In the genomic region with DNA sequence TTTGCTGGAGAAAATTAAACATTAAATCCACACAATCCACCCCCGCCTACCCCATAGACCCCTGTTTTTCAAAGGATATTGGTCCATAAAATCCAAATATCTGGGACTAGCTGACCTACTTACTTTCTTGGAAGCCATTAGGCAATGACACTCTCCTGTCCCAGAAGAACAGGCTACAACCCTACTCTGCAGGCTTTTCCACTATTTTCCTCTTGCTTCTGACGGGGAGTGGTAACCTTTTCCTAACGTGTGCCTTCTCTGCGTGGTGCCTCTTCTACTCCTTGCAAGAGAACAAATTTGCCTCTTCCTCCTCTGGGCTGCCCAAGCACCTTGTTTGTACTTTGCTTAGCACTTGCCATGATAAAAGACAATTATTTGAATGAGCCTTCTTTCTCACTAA, we compare ENCODE assay signal across 26 cellular contexts. TPM values are rescaled to one million over a fixed set of nuclear protein-coding genes. Genes with fewer than 3 reads are reported as not detected.
DNase-seq lines count a peak whose midpoint lies in the region; ATAC-seq, FAIRE-seq and TF ChIP-seq lines count a peak whose summit lies in the region.
"Had no signal": no experiment of that assay in that cellular context is flagged by ENCODE, and none has a peak within 500 bp of the region (broad histone marks: within the 10 kb centered on the region; RNA-seq: fewer than 3 reads in every experiment).

No MANE protein-coding gene starts in this region.

- H3K4me2 ChIP-seq in HepG2 (ENCODE audit: low read depth, low read length) (peak overlapping the region; percentile 59), keratinocyte (ENCODE audit: control insufficient read depth, extremely low read depth, insufficient read depth, low read depth, low read length) (peak overlapping the region; percentile 28)

- H3K36me3 ChIP-seq in HepG2 (replicated peaks in 1 of 2; ENCODE audit: control insufficient read depth in 1 of 2, insufficient read depth in 2 of 2, low read length in 2 of 2) (peaks cover 0 to 1% of the 10 kb centered on the region in 2 experiments; a peak in 1 of 5 replicates), right lobe of liver (no peaks in the 10 kb centered on the region), SJSA1 (no peaks in the 10 kb centered on the region), keratinocyte (ENCODE audit: control insufficient read depth in 2 of 2, extremely low read depth in 1 of 2, insufficient read depth in 2 of 2, low read length in 2 of 2) (peaks cover 0 to 1% of the 10 kb centered on the region in 2 experiments)
- H3K36me3 ChIP-seq: tibial artery had no signal

- TF ChIP-seq CTCF in HepG2 (CRISPR knock-in tag; IDR thresholded peaks at IDR 0.05) (no peak), right lobe of liver (IDR thresholded peaks at IDR 0.05) (no peak), keratinocyte (optimal IDR thresholded peaks at IDR 0.05 in 1 of 3, IDR thresholded peaks at IDR 0.05 in 1 of 3, conservative IDR thresholded peaks at IDR 0.05 in 1 of 3; ENCODE audit: extremely low read depth in 1 of 3, insufficient read depth in 2 of 3, low read length in 3 of 3) (no peak)

- H2AFZ ChIP-seq in HepG2 (ENCODE audit: low read length) (no peak overlapping the region), keratinocyte (ENCODE audit: control insufficient read depth, low read length) (no peak overlapping the region)
- H2AFZ ChIP-seq: parathyroid adenoma had no signal

- no peaks in the 10 kb centered on the region for H3K9me3 ChIP-seq in HepG2 (ENCODE audit: low read length)
- H3K9me3 ChIP-seq in right lobe of liver = no peaks in the 10 kb centered on the region
- no peaks in the 10 kb centered on the region for H3K9me3 ChIP-seq in SJSA1 (replicated peaks)
- H3K9me3 ChIP-seq in keratinocyte (ENCODE audit: control insufficient read depth, low read depth, low read length) = no peaks in the 10 kb centered on the region
- H3K9me3 ChIP-seq: tibial artery had no signal

- H3K4me1 ChIP-seq in HepG2 (ENCODE audit: insufficient read depth, low read length) (peaks cover 35% of the 10 kb centered on the region), right lobe of liver (no peaks in the 10 kb centered on the region), SJSA1 (replicated peaks) (peaks cover 41% of the 10 kb centered on the region), keratinocyte (ENCODE audit: control insufficient read depth, extremely low read depth, insufficient read depth, low read length) (peaks cover 51% of the 10 kb centered on the region)
- H3K4me1 ChIP-seq: parathyroid adenoma, tibial artery had no signal

- H3K79me2 ChIP-seq in HepG2 (ENCODE audit: insufficient read depth, low read length) (no peaks in the 10 kb centered on the region), keratinocyte (ENCODE audit: control insufficient read depth, insufficient read depth, low read length) (peaks cover 36% of the 10 kb centered on the region)
- H3K79me2 ChIP-seq: parathyroid adenoma had no signal

- peaks cover 3% of the 10 kb centered on the region for H3K9me1 ChIP-seq in keratinocyte (ENCODE audit: control insufficient read depth, extremely low read depth, insufficient read depth, low read length)

- H4K20me1 ChIP-seq in HepG2 (ENCODE audit: insufficient read depth, low read length) = no peaks in the 10 kb centered on the region
- H4K20me1 ChIP-seq in keratinocyte (ENCODE audit: control insufficient read depth, extremely low read depth, insufficient read depth, low read length) = no peaks in the 10 kb centered on the region

- H3K27ac ChIP-seq in HepG2 (ENCODE audit: extremely low read length, insufficient read depth, low read length) (peak overlapping the region; percentile 78), right lobe of liver (no peak overlapping the region), SJSA1 (peak overlapping the region; percentile 69), keratinocyte (ENCODE audit: control insufficient read depth, insufficient read depth, low read length) (no peak overlapping the region)
- H3K27ac ChIP-seq: parathyroid adenoma, tibial artery had no signal

- TF ChIP-seq EP300 in HepG2 (IDR thresholded peaks at IDR 0.05; ENCODE audit: low read depth in 2 of 2, low read length in 2 of 2) (no peak), HepG2 (CRISPR knock-in tag; IDR thresholded peaks at IDR 0.05; ENCODE audit: borderline replicate concordance) (no peak)

- dilution Hi-C loops in keratinocyte (cut with MboI; ENCODE audit: extremely low pct_ligation_motif_present, low sequenced_read_pairs) = no loop called here

- CTCF ChIA-PET in HepG2 (lab: Yijun Ruan, JAX; ENCODE audit: low intra/inter-chr PET ratio, low total read pairs) = no interaction called here

- H3K4me3 ChIP-seq in HepG2 (replicated peaks in 1 of 3; ENCODE audit: insufficient read depth in 1 of 3, low read depth in 2 of 3, low read length in 3 of 3) = no peak overlapping the region
- H3K4me3 ChIP-seq in right lobe of liver = no peak overlapping the region
- no peak overlapping the region for H3K4me3 ChIP-seq in SJSA1
- no peak overlapping the region for H3K4me3 ChIP-seq in keratinocyte (ENCODE audit: control insufficient read depth in 2 of 3, extremely low read depth in 1 of 3, insufficient read depth in 2 of 3, low read depth in 1 of 3, low read length in 3 of 3)
- H3K4me3 ChIP-seq: tibial artery had no signal

- ATAC-seq in HepG2 = no peak
- ATAC-seq in right lobe of liver = no peak
- ATAC-seq in stimulated activated naive B cell treated with anti-CD40 and anti-IgM and Interleukin-4, amounts not matched to agents 10 μg/mL and 1 μg/mL and 100 μg/mL, for 72 hours (replicated peaks) = no peak
- no peak for ATAC-seq in stimulated activated naive CD8-positive, alpha-beta T cell treated with anti-CD3 and anti-CD28 coated beads, Interleukin-15, amount 100 ng/mL, for 72 hours
- ATAC-seq: activated naive CD8-positive, alpha-beta T cell treated with anti-CD3 and anti-CD28 coated beads, Interleukin-2, amount 50 U/mL, for 24 hours; activated T-cell treated with anti-CD3 and anti-CD28 coated beads, Interleukin-2, amount 50 U/mL, for 72 hours; left colon; right cardiac atrium had no signal

- H3K27ac Mint-ChIP-seq in stimulated activated naive B cell treated with anti-CD40 and anti-IgM and Interleukin-4, amounts not matched to agents 10 μg/mL and 1 μg/mL and 100 μg/mL, for 72 hours = peak overlapping the region; percentile 33
- no peak overlapping the region for H3K27ac Mint-ChIP-seq in stimulated activated naive CD8-positive, alpha-beta T cell treated with anti-CD3 and anti-CD28 coated beads, Interleukin-15, amount 100 ng/mL, for 72 hours
- H3K27ac Mint-ChIP-seq: activated T-cell treated with anti-CD3 and anti-CD28 coated beads, Interleukin-2, amount 50 U/mL, for 72 hours; B cell; H9; immature natural killer cell; T-helper 1 cell treated with Interleukin-12 subunit alpha and Interleukin-12 subunit beta and Interleukin-4 antibody, amounts not matched to agents 30 μg/mL and 1 μg/mL, for 36 hours had no signal

- BruUV-seq in HepG2 (replicated peaks; lab: Mats Ljungman, UMichigan) = no TSS peak

- H3K27me3 Mint-ChIP-seq in stimulated activated naive B cell treated with anti-CD40 and anti-IgM and Interleukin-4, amounts not matched to agents 10 μg/mL and 1 μg/mL and 100 μg/mL, for 72 hours = no peaks in the 10 kb centered on the region
- H3K27me3 Mint-ChIP-seq in stimulated activated naive CD8-positive, alpha-beta T cell treated with anti-CD3 and anti-CD28 coated beads, Interleukin-15, amount 100 ng/mL, for 72 hours = no peaks in the 10 kb centered on the region
- H3K27me3 Mint-ChIP-seq: activated naive CD8-positive, alpha-beta T cell treated with anti-CD3 and anti-CD28 coated beads, Interleukin-2, amount 50 U/mL, for 24 hours; B cell had no signal

- H3K4me3 Mint-ChIP-seq in stimulated activated naive B cell treated with anti-CD40 and anti-IgM and Interleukin-4, amounts not matched to agents 10 μg/mL and 1 μg/mL and 100 μg/mL, for 72 hours = no peak overlapping the region
- no peak overlapping the region for H3K4me3 Mint-ChIP-seq in stimulated activated naive CD8-positive, alpha-beta T cell treated with anti-CD3 and anti-CD28 coated beads, Interleukin-15, amount 100 ng/mL, for 72 hours
- H3K4me3 Mint-ChIP-seq: activated naive CD8-positive, alpha-beta T cell treated with anti-CD3 and anti-CD28 coated beads, Interleukin-2, amount 50 U/mL, for 24 hours; activated T-cell treated with anti-CD3 and anti-CD28 coated beads, Interleukin-2, amount 50 U/mL, for 72 hours; B cell; H9; immature natural killer cell; T-helper 1 cell treated with Interleukin-12 subunit alpha and Interleukin-12 subunit beta and Interleukin-4 antibody, amounts not matched to agents 30 μg/mL and 1 μg/mL, for 36 hours had no signal

- H3K9ac ChIP-seq in HepG2 (ENCODE audit: insufficient read depth, low read depth, low read length) (peak overlapping the region; percentile 67; the same call in 1 of the 2 replicates), keratinocyte (ENCODE audit: control insufficient read depth, extremely low read depth, insufficient read depth, low read length) (no peak overlapping the region)
- H3K9ac ChIP-seq: parathyroid adenoma had no signal

- DNase-seq in HepG2 (ENCODE audit: low spot score) = no peak
- DNase-seq in right lobe of liver = no peak
- DNase-seq in SJSA1 (ENCODE audit: low read depth in 1 of 2, low spot score in 2 of 2) = no peak
- DNase-seq in keratinocyte (ENCODE audit: low read depth, low spot score) = no peak
- no peak for DNase-seq in stimulated activated naive B cell treated with anti-CD40 and anti-IgM and Interleukin-4, amounts not matched to agents 10 μg/mL and 1 μg/mL and 100 μg/mL, for 72 hours
- no peak for DNase-seq in stimulated activated naive CD8-positive, alpha-beta T cell treated with anti-CD3 and anti-CD28 coated beads, Interleukin-15, amount 100 ng/mL, for 72 hours
- DNase-seq in AG20443 (ENCODE audit: low spot score) = no peak
- DNase-seq in H4 (ENCODE audit: low spot score) = no peak
- DNase-seq: activated naive CD8-positive, alpha-beta T cell treated with anti-CD3 and anti-CD28 coated beads, Interleukin-2, amount 50 U/mL, for 24 hours; activated T-cell treated with anti-CD3 and anti-CD28 coated beads, Interleukin-2, amount 50 U/mL, for 72 hours; COR-L47; DMS53; H9; immature natural killer cell; left colon; NCI-H146; right cardiac atrium; RPMI8226; stimulated activated CD4-positive, alpha-beta T cell treated with anti-CD3 and anti-CD28 coated beads, Interleukin-12 subunit alpha, Interleukin-12 subunit beta, amount 100 ng/mL, for 4 hours; stimulated activated CD4-positive, alpha-beta T cell treated with anti-CD3 and anti-CD28 coated beads, Interleukin-2, amount 100 ng/mL, for 48 hours; tibial artery had no signal

- WGBS in HepG2 (ENCODE audit: low lambda C conversion rate) = 90% methylated on average over 4 of the region's 4 CpGs
- 67% methylated on average over 4 of the region's 4 CpGs for WGBS in right lobe of liver (ENCODE audit: insufficient coverage, low coverage, low lambda C conversion rate, missing lambda C conversion rate)

- intact Hi-C loops in HepG2 (cut with micrococcal nuclease; ENCODE audit: unreplicated experiment) (loop anchor here (2.0 kb wide), 1 partner anchor 64 kb away; no protein-coding TSS in a partner anchor), right lobe of liver (cut with DNase I) (no loop called here)

- H3K27me3 ChIP-seq in HepG2 (ENCODE audit: control insufficient read depth in 1 of 2, insufficient read depth in 2 of 2, low read length in 2 of 2) (no peaks in the 10 kb centered on the region), right lobe of liver (no peaks in the 10 kb centered on the region), SJSA1 (replicated peaks) (no peaks in the 10 kb centered on the region), keratinocyte (ENCODE audit: control insufficient read depth, extremely low read depth, insufficient read depth, low read length) (no peaks in the 10 kb centered on the region)
- H3K27me3 ChIP-seq: tibial artery had no signal

- FAIRE-seq in HepG2 (lab: Jason Lieb, UNC) = no peak
- no peak for FAIRE-seq in keratinocyte (lab: Jason Lieb, UNC)
- FAIRE-seq: A204.1, endometrium had no signal

- in situ Hi-C loops in HepG2 (cut with HindIII; ENCODE audit: extremely low pct_ligation_motif_present, low pct_unique_long_range_greater_than_20kb) = no loop called here

- TF ChIP-seq RAD21 in HepG2 (CRISPR knock-in tag; IDR thresholded peaks at IDR 0.05) = no peak

- H3K4me1 Mint-ChIP-seq in stimulated activated naive B cell treated with anti-CD40 and anti-IgM and Interleukin-4, amounts not matched to agents 10 μg/mL and 1 μg/mL and 100 μg/mL, for 72 hours = peaks cover 33 to 74% of the 10 kb centered on the region in 2 donors
- peaks cover 78% of the 10 kb centered on the region for H3K4me1 Mint-ChIP-seq in stimulated activated naive CD8-positive, alpha-beta T cell treated with anti-CD3 and anti-CD28 coated beads, Interleukin-15, amount 100 ng/mL, for 72 hours

- TF ChIP-seq POLR2A in HepG2 (IDR thresholded peaks at IDR 0.05; ENCODE audit: insufficient read depth in 1 of 2, low read depth in 2 of 2, low read length in 2 of 2) (no peak), right lobe of liver (IDR thresholded peaks at IDR 0.05) (no peak)

- no peaks in the 10 kb centered on the region for H3K9me3 Mint-ChIP-seq in stimulated activated naive B cell treated with anti-CD40 and anti-IgM and Interleukin-4, amounts not matched to agents 10 μg/mL and 1 μg/mL and 100 μg/mL, for 72 hours
- no peaks in the 10 kb centered on the region for H3K9me3 Mint-ChIP-seq in stimulated activated naive CD8-positive, alpha-beta T cell treated with anti-CD3 and anti-CD28 coated beads, Interleukin-15, amount 100 ng/mL, for 72 hours
- H3K9me3 Mint-ChIP-seq: activated naive CD8-positive, alpha-beta T cell treated with anti-CD3 and anti-CD28 coated beads, Interleukin-2, amount 50 U/mL, for 24 hours; activated T-cell treated with anti-CD3 and anti-CD28 coated beads, Interleukin-2, amount 50 U/mL, for 72 hours; H9; immature natural killer cell; T-helper 1 cell treated with Interleukin-12 subunit alpha and Interleukin-12 subunit beta and Interleukin-4 antibody, amounts not matched to agents 30 μg/mL and 1 μg/mL, for 36 hours had no signal

- peaks cover 15% of the 10 kb centered on the region in 2 donors for H3K36me3 Mint-ChIP-seq in stimulated activated naive B cell treated with anti-CD40 and anti-IgM and Interleukin-4, amounts not matched to agents 10 μg/mL and 1 μg/mL and 100 μg/mL, for 72 hours

- POLR2A ChIA-PET in HepG2 (lab: Yijun Ruan, JAX) = interaction anchor here (1.5 kb wide), 1 partner anchor 51 kb away, joined by 5 read pairs; the partner anchor contains the start of gene UBASH3B

RNA-seq across cellular contexts. Expression of gene UBASH3B, which starts 51.6 kb away (rescaled TPM):
- total RNA-seq in HepG2 (2016; rRNA removed; fragmentation: Illumina TruSeq; extraction: Trizol) = 4.4 and 5.1 TPM in 2 replicates
- 2.4 and 3.2 TPM in 2 replicates for total RNA-seq in HepG2 (2016; cell fraction: cytosol; rRNA removed; fragmentation: Illumina TruSeq; extraction: Trizol; ENCODE audit: low read depth)
- 4.3 and 4.5 TPM in 2 replicates for total RNA-seq in HepG2 (2016; cell fraction: insoluble cytoplasmic fraction; rRNA removed; fragmentation: Illumina TruSeq; extraction: Trizol)
- total RNA-seq in HepG2 (2016; cell fraction: membrane; rRNA removed; fragmentation: Illumina TruSeq; extraction: Trizol) = 6.0 and 6.1 TPM in 2 replicates
- total RNA-seq in HepG2 (2016; cell fraction: nucleus; rRNA removed; fragmentation: Illumina TruSeq; extraction: Trizol) = 1.9 and 4.4 TPM in 2 replicates
- 4.8 and 7.6 TPM in 2 replicates for polyA plus RNA-seq in HepG2 (2011; rRNA removed)
- polyA plus RNA-seq in HepG2 (2011; cell fraction: cytosol; rRNA removed) = 5.8 and 6.4 TPM in 2 replicates
- 2.6 and 3.2 TPM in 2 replicates for polyA plus RNA-seq in HepG2 (2011; cell fraction: nucleus; rRNA removed)
- 1.4 and 1.8 TPM in 2 replicates for polyA plus RNA-seq in HepG2 (2012)
- 2.6 and 4.2 TPM in 2 replicates for polyA plus RNA-seq in HepG2 (2016; cell fraction: cytosol; fragmentation: Illumina TruSeq; extraction: Trizol; ENCODE audit: low read depth)
- polyA plus RNA-seq in HepG2 (2016; cell fraction: insoluble cytoplasmic fraction; fragmentation: Illumina TruSeq; extraction: Trizol; ENCODE audit: low read depth) = 4.2 and 4.5 TPM in 2 replicates
- 3.5 and 4.9 TPM in 2 replicates for polyA plus RNA-seq in HepG2 (2016; cell fraction: membrane; fragmentation: Illumina TruSeq; extraction: Trizol; ENCODE audit: low read depth)
- polyA plus RNA-seq in HepG2 (2016; cell fraction: nucleus; fragmentation: Illumina TruSeq; extraction: Trizol; ENCODE audit: insufficient read depth, low read depth) = 1.9 and 4.2 TPM in 2 replicates
- polyA minus RNA-seq in HepG2 (2011; rRNA and poly(A)+ RNA removed; ENCODE audit: low replicate concordance) = 3.7 and 44.0 TPM in 2 replicates
- polyA minus RNA-seq in HepG2 (2011; cell fraction: cytosol; rRNA and poly(A)+ RNA removed) = 8.9 and 11.7 TPM in 2 replicates
- 5.2 and 7.9 TPM in 2 replicates for polyA minus RNA-seq in HepG2 (2011; cell fraction: nucleus; rRNA and poly(A)+ RNA removed)
- 10 to 100 TPM in 1 of 6 experiments, 1 to 10 TPM in 5; 1.7 to 10.5 (median 2.4) TPM for total RNA-seq in right lobe of liver
- total RNA-seq in SJSA1 (2014; rRNA removed; shearing (Covaris generic)) = 1.2 and 4.0 TPM in 2 replicates
- polyA plus RNA-seq in keratinocyte = 13.6 to 52.7 TPM (median 25.0 TPM) in 3 replicates
- polyA plus RNA-seq in keratinocyte (2011; ENCODE audit: low read depth) = 2.5 TPM
- 27.7 and 38.6 TPM in 2 replicates for polyA plus RNA-seq in keratinocyte (2011; cell fraction: cytosol; rRNA removed)
- polyA plus RNA-seq in keratinocyte (2011; cell fraction: nucleus; rRNA removed) = 25.6 and 26.6 TPM in 2 replicates
- polyA plus RNA-seq in keratinocyte (2012; ENCODE audit: low replicate concordance) = 5.1 and 34.0 TPM in 2 replicates
- 49.1 to 184 TPM (median 79.7 TPM) in 3 replicates for polyA minus RNA-seq in keratinocyte
- polyA minus RNA-seq in keratinocyte (2011; cell fraction: cytosol; rRNA and poly(A)+ RNA removed) = 59.5 TPM
- polyA minus RNA-seq in keratinocyte (2011; cell fraction: nucleus; rRNA and poly(A)+ RNA removed) = 36.6 and 56.1 TPM in 2 replicates
- 4.4 and 6.4 TPM in 2 replicates for total RNA-seq in H4 (2014; rRNA removed; shearing (Covaris generic))

Comparison
In these comparisons a context has a peak if more than half of its experiments do, and no peak if none do; other contexts are left out.
1. H3K27ac ChIP-seq: peak in HepG2 (single experiment) and SJSA1 (single experiment); none in right lobe of liver (0 of 3) and keratinocyte (single experiment).